Comparison of ENCODE assay signal across 9 cellular contexts in genomic region chr14:74401504-74402241, GRCh38. TPM values are rescaled to one million over a fixed set of nuclear protein-coding genes. Genes with fewer than 3 reads are reported as not detected.
DNase-seq lines count a peak whose midpoint lies in the region; ATAC-seq and TF ChIP-seq lines count a peak whose summit lies in the region.
"Had no signal": no experiment of that assay in that cellular context is flagged by ENCODE, and none has a peak within 500 bp of the region (broad histone marks: within the 10 kb centered on the region; RNA-seq: fewer than 3 reads in every experiment).

No MANE protein-coding gene starts in this region.

- H3K27ac ChIP-seq in transverse colon: peak overlapping the region in 2 of 4 donors; percentile 30 to 49
- H3K27ac ChIP-seq: neutrophil had no signal

- peaks cover 12% of the 10 kb centered on the region for H3K27me3 Mint-ChIP-seq in activated CD4-positive, alpha-beta T cell treated with anti-CD3 and anti-CD28 coated beads, Interleukin-2, amount 10 ng/mL, durations not matched to agents 7 days and 5 days

- TF ChIP-seq CTCF in epithelial cell of esophagus (IDR thresholded peaks at IDR 0.05; ENCODE audit: insufficient read depth, low read depth, low read length, missing control alignments): no peak
- no peak for TF ChIP-seq CTCF in transverse colon (IDR thresholded peaks at IDR 0.05)

- DNase-seq in D341Med (ENCODE audit: low spot score) (peak; percentile 22), HT-29 (ENCODE audit: low spot score) (peak; percentile 4), epithelial cell of esophagus (ENCODE audit: low read depth) (peak; percentile 19), nucleus accumbens (lab: John Stamatoyannopoulos, UW) (peak in 29 of 56 donors; percentile 6 to 73 (median 39)), transverse colon (peak; percentile 62), OCI-M1 (lab: John Stamatoyannopoulos, UW) (no peak)
- DNase-seq in activated CD4-positive, alpha-beta T cell treated with anti-CD3 and anti-CD28 coated beads, Interleukin-2, amount 10 ng/mL, durations not matched to agents 7 days and 5 days: peak; percentile 80

- H3K4me3 ChIP-seq in epithelial cell of esophagus (ENCODE audit: low read length): no peak overlapping the region
- H3K4me3 ChIP-seq in transverse colon: peak overlapping the region in 1 of 4 donors; percentile 11

- no peak for TF ChIP-seq POLR2A in transverse colon (IDR thresholded peaks at IDR 0.05)

- WGBS in transverse colon (ENCODE audit: low coverage in 1 of 2), 2 donors: 7% methylated on average over 12 of the region's 12 CpGs; no CpG with 5 or more reads in 1 of the 2 donors

- intact Hi-C loops in transverse colon (cut with DNase I; ENCODE audit: low total_unique reads): no loop called here

- H3K36me3 Mint-ChIP-seq in activated CD4-positive, alpha-beta T cell treated with anti-CD3 and anti-CD28 coated beads, Interleukin-2, amount 10 ng/mL, durations not matched to agents 7 days and 5 days (ENCODE audit: low read depth): no peaks in the 10 kb centered on the region

- CTCF ChIA-PET in activated CD4-positive, alpha-beta T cell treated with anti-CD3 and anti-CD28 coated beads, Interleukin-2, amount 10 ng/mL, durations not matched to agents 7 days and 5 days (lab: Charles Lee): interaction anchor here (0.9 kb wide), 1 partner anchor 9 kb away, joined by 3 read pairs; no protein-coding TSS in a partner anchor

- in situ Hi-C loops in transverse colon (cut with MboI; ENCODE audit: low pct_ligation_motif_present in 1 of 4, low pct_unique_long_range_greater_than_20kb in 1 of 4, low sequenced_read_pairs in 3 of 4): no loop called here

- peak overlapping the region; percentile 49 for H3K4me3 Mint-ChIP-seq in activated CD4-positive, alpha-beta T cell treated with anti-CD3 and anti-CD28 coated beads, Interleukin-2, amount 10 ng/mL, durations not matched to agents 7 days and 5 days

- peak; percentile 80 for ATAC-seq in GM19455 (IDR thresholded peaks at IDR 0.05; ENCODE audit: unreplicated experiment)

- TF ChIP-seq EP300 in transverse colon (IDR thresholded peaks at IDR 0.05; ENCODE audit: low read depth): no peak

- no peaks in the 10 kb centered on the region for H3K36me3 ChIP-seq in transverse colon
- H3K36me3 ChIP-seq: neutrophil had no signal

- peaks cover 27% of the 10 kb centered on the region for H3K27me3 ChIP-seq in transverse colon

- POLR2A ChIA-PET in activated CD4-positive, alpha-beta T cell treated with anti-CD3 and anti-CD28 coated beads, Interleukin-2, amount 10 ng/mL, durations not matched to agents 7 days and 5 days (lab: Charles Lee): no interaction called here

- H3K4me1 ChIP-seq in transverse colon: peaks cover 0 to 17% (median 10%) of the 10 kb centered on the region in 4 donors

- H3K9me3 Mint-ChIP-seq in activated CD4-positive, alpha-beta T cell treated with anti-CD3 and anti-CD28 coated beads, Interleukin-2, amount 10 ng/mL, durations not matched to agents 7 days and 5 days: no peaks in the 10 kb centered on the region

- H3K4me1 Mint-ChIP-seq in activated CD4-positive, alpha-beta T cell treated with anti-CD3 and anti-CD28 coated beads, Interleukin-2, amount 10 ng/mL, durations not matched to agents 7 days and 5 days: peaks cover 30% of the 10 kb centered on the region

- H3K27ac Mint-ChIP-seq in activated CD4-positive, alpha-beta T cell treated with anti-CD3 and anti-CD28 coated beads, Interleukin-2, amount 10 ng/mL, durations not matched to agents 7 days and 5 days: peak overlapping the region; percentile 92

- no peaks in the 10 kb centered on the region for H3K9me3 ChIP-seq in transverse colon
- H3K9me3 ChIP-seq: neutrophil had no signal

RNA-seq across cellular contexts. Expression of gene SYNDIG1L, which starts 24.3 kb away (rescaled TPM):
- not detected in 2 replicates for total RNA-seq in HT-29 (2014; rRNA removed; shearing (Covaris generic))
- not detected for total RNA-seq in activated CD4-positive, alpha-beta T cell treated with anti-CD3 and anti-CD28 coated beads, Interleukin-2, amount 10 ng/mL, durations not matched to agents 7 days and 5 days
- total RNA-seq in transverse colon: under 1 TPM in 1 of 4 donors, not detected in 3; 0.32 TPM

RNA-seq across cellular contexts. Expression of gene VRTN, which starts 53.4 kb away (rescaled TPM):
- 3.2 and 4.1 TPM in 2 replicates for total RNA-seq in HT-29 (2014; rRNA removed; shearing (Covaris generic))
- total RNA-seq in activated CD4-positive, alpha-beta T cell treated with anti-CD3 and anti-CD28 coated beads, Interleukin-2, amount 10 ng/mL, durations not matched to agents 7 days and 5 days: not detected
- total RNA-seq in transverse colon: not detected
